ENCODE assay signal across 1 cellular context in genomic region chr1:91997607-91998195, GRCh38.
TF ChIP-seq lines count a peak whose summit lies in the region.

No MANE protein-coding gene starts in this region.

TF ChIP-seq in HepG2, 621 proteins besides CTCF, POLR2A, EP300 and RAD21 (continued from another document):
- no peak for TF ChIP-seq ZNF512 (CRISPR knock-in tag; IDR thresholded peaks at IDR 0.05)
- no peak for TF ChIP-seq PBX3 (CRISPR knock-in tag; IDR thresholded peaks at IDR 0.05; ENCODE audit: borderline replicate concordance)
- peak; percentile 78 for TF ChIP-seq STAG1 (CRISPR knock-in tag; IDR thresholded peaks at IDR 0.05)
- TF ChIP-seq RBFOX2 (IDR thresholded peaks at IDR 0.05; ENCODE audit: low read depth, low read length): no peak
- no peak for TF ChIP-seq PCBP2 (optimal IDR thresholded peaks at IDR 0.05; ENCODE audit: low read depth, low read length, poor library complexity, severe bottlenecking)
- no peak for TF ChIP-seq ZNF746 (CRISPR knock-in tag; IDR thresholded peaks at IDR 0.05)
- TF ChIP-seq ZNF275 (CRISPR knock-in tag; IDR thresholded peaks at IDR 0.05; ENCODE audit: borderline replicate concordance): no peak
TF ChIP-seq in HepG2: peak in this region for 2.
